15 cellular contexts compared by ENCODE assay signal in genomic region chr7:116663744-116664143, GRCh38. TPM values are rescaled to one million over a fixed set of nuclear protein-coding genes. Genes with fewer than 3 reads are reported as not detected.
DNase-seq lines count a peak whose midpoint lies in the region; ATAC-seq, FAIRE-seq and TF ChIP-seq lines count a peak whose summit lies in the region.
"Had no signal": no experiment of that assay in that cellular context is flagged by ENCODE, and none has a peak within 500 bp of the region (broad histone marks: within the 10 kb centered on the region; RNA-seq: fewer than 3 reads in every experiment).

No MANE protein-coding gene starts in this region.

- H3K36me3 ChIP-seq in left ventricle myocardium inferior (no peaks in the 10 kb centered on the region), small intestine (ENCODE audit: control insufficient read depth in 2 of 2, insufficient read depth in 2 of 2, low read length in 2 of 2) (no peaks in the 10 kb centered on the region), sigmoid colon (no peaks in the 10 kb centered on the region)
- H3K36me3 ChIP-seq: HAP-1 had no signal

- DNase-seq in DMS153 (lab: John Stamatoyannopoulos, UW): peak; percentile 10
- no peak for DNase-seq in DMS153 treated with DMSO at 0.1 percent for 48 hours (lab: John Stamatoyannopoulos, UW; ENCODE audit: unreplicated experiment)
- peak; percentile 36 for DNase-seq in NCI-H69 (lab: John Stamatoyannopoulos, UW)
- no peak for DNase-seq in left ventricle myocardium inferior
- peak; percentile 10 for DNase-seq in small intestine
- no peak for DNase-seq in sigmoid colon
- DNase-seq: Caco-2; CD8-positive, alpha-beta T cell; HFFc6 had no signal

- peaks cover 22% of the 10 kb centered on the region for H3K4me1 ChIP-seq in left ventricle myocardium inferior
- H3K4me1 ChIP-seq in small intestine (ENCODE audit: control insufficient read depth in 2 of 2, insufficient read depth in 1 of 2, low read depth in 1 of 2, low read length in 1 of 2): no peaks in the 10 kb centered on the region
- no peaks in the 10 kb centered on the region for H3K4me1 ChIP-seq in sigmoid colon
- H3K4me1 ChIP-seq: Caco-2, HAP-1 had no signal

- TF ChIP-seq POLR2A in sigmoid colon (IDR thresholded peaks at IDR 0.05): no peak

- ATAC-seq in HG03175 (IDR thresholded peaks at IDR 0.05; ENCODE audit: unreplicated experiment): no peak
- ATAC-seq: CD8-positive, alpha-beta T cell had no signal

- intact Hi-C loops in left ventricle myocardium inferior (cut with micrococcal nuclease): no loop called here
- intact Hi-C loops in sigmoid colon (cut with DNase I): no loop called here

- peak overlapping the region; percentile 45 for H3K27ac ChIP-seq in left ventricle myocardium inferior (replicated peaks)
- no peak overlapping the region for H3K27ac ChIP-seq in small intestine (ENCODE audit: low read depth in 1 of 2, low read length in 1 of 2)
- no peak overlapping the region for H3K27ac ChIP-seq in sigmoid colon
- H3K27ac ChIP-seq: 22Rv1 had no signal

- H3K4me3 ChIP-seq in left ventricle myocardium inferior: no peak overlapping the region
- no peak overlapping the region for H3K4me3 ChIP-seq in small intestine (ENCODE audit: low read depth in 1 of 2, low read length in 2 of 2)
- H3K4me3 ChIP-seq in sigmoid colon: no peak overlapping the region
- H3K4me3 ChIP-seq: HAP-1 had no signal

- WGBS in small intestine, 3 donors: 62 to 84% (median 68%) methylated on average over 4 of the region's 4 CpGs
- 74 to 92% methylated on average over 4 of the region's 4 CpGs for WGBS in sigmoid colon, 2 donors

- TF ChIP-seq CTCF in left ventricle myocardium inferior (IDR thresholded peaks at IDR 0.05; ENCODE audit: borderline replicate concordance) (no peak), sigmoid colon (IDR thresholded peaks at IDR 0.05) (no peak)

- no peak for FAIRE-seq in small intestine (lab: Jason Lieb, UNC)
- FAIRE-seq: GM12892, H1 had no signal

- no peaks in the 10 kb centered on the region for H3K9me3 ChIP-seq in left ventricle myocardium inferior (replicated peaks)
- no peaks in the 10 kb centered on the region for H3K9me3 ChIP-seq in small intestine (ENCODE audit: control insufficient read depth, low read depth)
- H3K9me3 ChIP-seq in sigmoid colon: no peaks in the 10 kb centered on the region
- H3K9me3 ChIP-seq: Caco-2, HAP-1 had no signal

- TF ChIP-seq EP300 in sigmoid colon (IDR thresholded peaks at IDR 0.05): no peak

- H3K27me3 ChIP-seq in left ventricle myocardium inferior (ENCODE audit: low read depth): no peaks in the 10 kb centered on the region
- H3K27me3 ChIP-seq in small intestine (ENCODE audit: control insufficient read depth in 2 of 2, insufficient read depth in 2 of 2, low read length in 2 of 2): no peaks in the 10 kb centered on the region
- no peaks in the 10 kb centered on the region for H3K27me3 ChIP-seq in sigmoid colon

RNA-seq across cellular contexts. Expression of gene MET, which starts 8.3 kb away (rescaled TPM):
- total RNA-seq in left ventricle myocardium inferior (13.1 TPM), sigmoid colon (10 to 100 TPM; 15.9 to 21.6 (median 18.6) TPM)
- polyA plus RNA-seq in small intestine (10 to 100 TPM in 1 of 3 donors, 1 to 10 TPM in 2; 2.7 to 12.4 (median 4.1) TPM), sigmoid colon (10 to 100 TPM in 1 of 3 donors, 1 to 10 TPM in 2; 1.2 to 10.5 (median 1.8) TPM)
- total RNA-seq: CD8-positive, alpha-beta T cell had no signal
- polyA plus RNA-seq: CD14-positive monocyte had no signal

Comparison
In these comparisons a context has a peak if more than half of its experiments do, and no peak if none do; other contexts are left out.
1. DNase-seq: peak in DMS153 (single experiment), NCI-H69 (single experiment) and small intestine (single experiment); none in DMS153 treated with DMSO at 0.1 percent for 48 hours (single experiment), left ventricle myocardium inferior (single experiment) and sigmoid colon (single experiment).